10 cellular contexts compared by ENCODE assay signal in genomic region chr1:22141948-22142314, GRCh38. TPM values are rescaled to one million over a fixed set of nuclear protein-coding genes. Genes with fewer than 3 reads are reported as not detected.
DNase-seq lines count a peak whose midpoint lies in the region; ATAC-seq and TF ChIP-seq lines count a peak whose summit lies in the region.
"Had no signal": no experiment of that assay in that cellular context is flagged by ENCODE, and none has a peak within 500 bp of the region (broad histone marks: within the 10 kb centered on the region; RNA-seq: fewer than 3 reads in every experiment).

No MANE protein-coding gene starts in this region.

- no peak overlapping the region for H2BK120ac ChIP-seq in H9 (ENCODE audit: low read depth, low read length, poor library complexity, severe bottlenecking)

- POLR2A ChIA-PET in activated CD4-positive, alpha-beta memory T cell treated with anti-CD3 and anti-CD28 coated beads for 36 hours (lab: Charles Lee) = no interaction called here

- H2BK5ac ChIP-seq in H9 (ENCODE audit: insufficient read length, low read length) = no peak overlapping the region

- peaks cover 11% of the 10 kb centered on the region for H3K23me2 ChIP-seq in H9 (ENCODE audit: insufficient read length, low read depth, low read length, poor library complexity, severe bottlenecking)

- H3K4me3 Mint-ChIP-seq in H9 = peak overlapping the region; percentile 59 to 76
- H3K4me3 Mint-ChIP-seq in activated CD4-positive, alpha-beta memory T cell treated with anti-CD3 and anti-CD28 coated beads for 36 hours = peak overlapping the region; percentile 29

- no peak overlapping the region for H3K27ac Mint-ChIP-seq in H9
- no peak overlapping the region for H3K27ac Mint-ChIP-seq in activated CD4-positive, alpha-beta memory T cell treated with anti-CD3 and anti-CD28 coated beads for 36 hours

- H3K27me3 ChIP-seq in H9 (ENCODE audit: insufficient read depth, low read length) (peaks cover 12% of the 10 kb centered on the region; the same call in 1 of the 2 replicates), gastrocnemius medialis (no peaks in the 10 kb centered on the region)

- H3K23ac ChIP-seq in H9 (ENCODE audit: insufficient read length, low read depth, low read length) = no peak overlapping the region

- H3K9me3 ChIP-seq in H9 (ENCODE audit: control insufficient read depth, low read depth, low read length) (no peaks in the 10 kb centered on the region), iPS-18c (ENCODE audit: control insufficient read depth, insufficient read depth, low read length) (no peaks in the 10 kb centered on the region), gastrocnemius medialis (no peaks in the 10 kb centered on the region)

- ATAC-seq in gastrocnemius medialis (peak in 1 of 2 donors; percentile 3), HG02610 (IDR thresholded peaks at IDR 0.05; ENCODE audit: unreplicated experiment) (no peak)

- H3K9me3 Mint-ChIP-seq in H9 = no peaks in the 10 kb centered on the region; a peak in 1 of 5 replicates
- no peaks in the 10 kb centered on the region for H3K9me3 Mint-ChIP-seq in activated CD4-positive, alpha-beta memory T cell treated with anti-CD3 and anti-CD28 coated beads for 36 hours

- H3K4me3 ChIP-seq in iPS-18c (ENCODE audit: insufficient read depth, low read depth, low read length) = peak overlapping the region; percentile 58
- peak overlapping the region; percentile 54 to 77 (median 62) for H3K4me3 ChIP-seq in gastrocnemius medialis

- H4K91ac ChIP-seq in H9 (ENCODE audit: insufficient read length, low read depth, low read length) = no peak overlapping the region

- no peaks in the 10 kb centered on the region for H4K20me1 ChIP-seq in H9 (ENCODE audit: control insufficient read depth, insufficient read depth, insufficient read length)

- H3K36me3 Mint-ChIP-seq in H9 (ENCODE audit: insufficient read depth in 1 of 3, low read depth in 3 of 3) = no peaks in the 10 kb centered on the region
- H3K36me3 Mint-ChIP-seq in activated CD4-positive, alpha-beta memory T cell treated with anti-CD3 and anti-CD28 coated beads for 36 hours = no peaks in the 10 kb centered on the region

- peaks cover 64% of the 10 kb centered on the region for H3K27me3 Mint-ChIP-seq in H9 (ENCODE audit: low read depth)
- peaks cover 46% of the 10 kb centered on the region for H3K27me3 Mint-ChIP-seq in activated CD4-positive, alpha-beta memory T cell treated with anti-CD3 and anti-CD28 coated beads for 36 hours

- intact Hi-C loops in activated CD4-positive, alpha-beta memory T cell treated with anti-CD3 and anti-CD28 coated beads for 36 hours (cut with micrococcal nuclease) = no loop called here
- intact Hi-C loops in gastrocnemius medialis (cut with DNase I; ENCODE audit: low total_unique reads) = loop anchor here (2.0 kb wide), 2 partner anchors 89 to 275 kb away; partner anchors contain the start of gene CDC42

- no CpG with 5 or more reads among the region's 19 CpGs for WGBS in H9 (ENCODE audit: extremely low coverage, insufficient read length, low lambda C conversion rate)

- no peak overlapping the region for H4K5ac ChIP-seq in H9 (ENCODE audit: insufficient read length, low read depth, low read length)

- DNase-seq in H9 (no peak), gastrocnemius medialis (no peak), COLO668 (lab: John Stamatoyannopoulos, UW; ENCODE audit: unreplicated experiment) (no peak), NCI-H526 treated with DMSO at 0.1 percent for 48 hours (lab: John Stamatoyannopoulos, UW) (no peak), NCI-H774 (lab: John Stamatoyannopoulos, UW) (no peak)
- DNase-seq in activated CD4-positive, alpha-beta memory T cell treated with anti-CD3 and anti-CD28 coated beads for 36 hours = no peak
- DNase-seq: KG1 had no signal

- H3K14ac ChIP-seq in H9 (ENCODE audit: insufficient read depth, low read length) = no peak overlapping the region; the same call in 1 of the 2 replicates

- in situ Hi-C loops in gastrocnemius medialis (cut with MboI; ENCODE audit: low sequenced_read_pairs in 4 of 4) = no loop called here

- no peaks in the 10 kb centered on the region for H3K36me3 ChIP-seq in gastrocnemius medialis

- H3K27ac ChIP-seq in H9 (ENCODE audit: insufficient read length, low read depth, low read length) (no peak overlapping the region), gastrocnemius medialis (peak overlapping the region in 3 of 4 donors; percentile 54 to 62 (median 59))

- no peak overlapping the region for H2AFZ ChIP-seq in H9 (ENCODE audit: low read length)

- H3K4me2 ChIP-seq in H9 (ENCODE audit: insufficient read depth, insufficient read length, low read length) = peak overlapping the region; percentile 54

- H3K18ac ChIP-seq in H9 (ENCODE audit: insufficient read length, low read depth, low read length) = no peak overlapping the region

- no peak overlapping the region for H2BK12ac ChIP-seq in H9 (ENCODE audit: insufficient read length, low read depth, low read length)

- no peak overlapping the region for H2BK20ac ChIP-seq in H9 (ENCODE audit: low read depth, low read length, poor library complexity, severe bottlenecking)

- no peak overlapping the region for H2AK5ac ChIP-seq in H9 (ENCODE audit: insufficient read length, low read length)

- TF ChIP-seq CTCF in H9 (conservative IDR thresholded peaks at IDR 0.05) = no peak
- no peak for TF ChIP-seq CTCF in gastrocnemius medialis (IDR thresholded peaks at IDR 0.05 in 4 of 5, conservative IDR thresholded peaks at IDR 0.05 in 1 of 5)

- no peak for TF ChIP-seq POLR2A in gastrocnemius medialis (IDR thresholded peaks at IDR 0.05)

- no peak overlapping the region for H2BK15ac ChIP-seq in H9 (ENCODE audit: low read depth, low read length)

- H3K56ac ChIP-seq in H9 (ENCODE audit: insufficient read length, low read depth, low read length) = no peak overlapping the region

- H4K8ac ChIP-seq in H9 (replicated peaks; ENCODE audit: insufficient read length, low read depth, low read length) = no peak overlapping the region

- no peak overlapping the region for H3K9ac ChIP-seq in H9 (ENCODE audit: extremely low read depth, insufficient read length, low read length)

- H3K4me1 ChIP-seq in H9 (ENCODE audit: insufficient read depth, low read length) = no peaks in the 10 kb centered on the region; the same call in 1 of the 2 replicates
- peaks cover 6% of the 10 kb centered on the region in 2 donors for H3K4me1 ChIP-seq in gastrocnemius medialis

- CTCF ChIA-PET in activated CD4-positive, alpha-beta memory T cell treated with anti-CD3 and anti-CD28 coated beads for 36 hours (lab: Charles Lee) = interaction anchor here (1.7 kb wide), 1 partner anchor 11 kb away, joined by 8 read pairs; no protein-coding TSS in a partner anchor

- no peaks in the 10 kb centered on the region for H3K79me2 ChIP-seq in H9 (ENCODE audit: insufficient read depth, low read length)

- peaks cover 39 to 41% of the 10 kb centered on the region in 2 experiments for H3K4me1 Mint-ChIP-seq in H9
- peaks cover 6% of the 10 kb centered on the region for H3K4me1 Mint-ChIP-seq in activated CD4-positive, alpha-beta memory T cell treated with anti-CD3 and anti-CD28 coated beads for 36 hours (ENCODE audit: low read depth)

- no peak overlapping the region for H3T11ph ChIP-seq in H9 (ENCODE audit: low read length)

- no peaks in the 10 kb centered on the region for H3K79me1 ChIP-seq in H9 (ENCODE audit: insufficient read depth, low read depth, low read length, poor library complexity, severe bottlenecking)

- no peak overlapping the region for H3K4ac ChIP-seq in H9 (ENCODE audit: low read depth, low read length)

RNA-seq across cellular contexts. Expression of gene WNT4, which starts 1.0 kb away (rescaled TPM):
- 0.72 and 1.4 TPM in 2 replicates for total RNA-seq in H9 (2021)
- not detected for total RNA-seq in activated CD4-positive, alpha-beta memory T cell treated with anti-CD3 and anti-CD28 coated beads for 36 hours
- 1 to 10 TPM in 1 of 4 donors, under 1 TPM in 1, not detected in 2; 0.42 to 1.1 TPM for total RNA-seq in gastrocnemius medialis
- total RNA-seq: T-helper 2 cell treated with Interferon-gamma antibody and Interleukin-4, amounts not matched to agents 100 ng/mL and 5 ng/mL, for 36 hours had no signal
